In genomic region chr18:58823385-58823784, GRCh38 we compare ENCODE assay signal across 34 cellular contexts.
"Had no signal": no experiment of that assay in that cellular context is flagged by ENCODE, and none has a peak within 500 bp of the region (broad histone marks: within the 10 kb centered on the region; RNA-seq: fewer than 3 reads in every experiment).

No MANE protein-coding gene starts in this region.

- H3K9me3 ChIP-seq: MG63 had no signal

- H3K27me3 ChIP-seq: brain microvascular endothelial cell, MG63 had no signal

- H3K36me3 ChIP-seq: brain microvascular endothelial cell, MG63, WERI-Rb-1 had no signal

- H3K27ac ChIP-seq: brain microvascular endothelial cell, PC-9, RWPE1, WERI-Rb-1 had no signal

- H3K4me3 ChIP-seq: MG63, PC-9 had no signal

- H3K4me2 ChIP-seq: PC-9 had no signal

- DNase-seq: activated CD4-positive, alpha-beta memory T cell treated with anti-CD3 and anti-CD28 coated beads, Interleukin-2, amount 10 ng/mL, durations not matched to agents 7 days and 5 days; activated CD4-positive, alpha-beta T cell treated with anti-CD3 and anti-CD28 coated beads for 1 hour; activated CD4-positive, alpha-beta T cell treated with anti-CD3 and anti-CD28 coated beads for 48 hours; activated CD4-positive, CD25-positive, alpha-beta regulatory T cell; activated CD8-positive, alpha-beta memory T cell treated with anti-CD3 and anti-CD28 coated beads for 24 hours; activated CD8-positive, alpha-beta memory T cell treated with anti-CD3 and anti-CD28 coated beads, Interleukin-2, amount 10 ng/mL, durations not matched to agents 7 days and 5 days; activated CD8-positive, alpha-beta memory T cell treated with anti-CD3 and anti-CD28 coated beads, Interleukin-2, amount 50 U/mL, for 48 hours; activated effector memory CD4-positive, alpha-beta T cell treated with Interleukin-2 at 50 U/mL for 16 hours; activated naive CD4-positive, alpha-beta T cell; activated naive CD4-positive, alpha-beta T cell treated with anti-CD3 and anti-CD28 coated beads, Interleukin-2, amount 50 U/mL, for 16 hours; activated naive CD8-positive, alpha-beta T cell treated with anti-CD3 and anti-CD28 coated beads for 36 hours; activated T-cell treated with anti-CD3 and anti-CD28 coated beads, Interleukin-2, amount 50 U/mL, for 48 hours; amniotic stem cell; aorta; brain microvascular endothelial cell; Karpas-422; KBM-7; MG63; NCI-H1048; NCI-H1105 treated with DMSO at 0.1 percent for 48 hours; NCI-H1436; NCI-H1694 treated with DMSO at 0.1 percent for 48 hours; NCI-H2029; NCI-H2107; NCI-H345; NCI-H524 treated with DMSO at 0.1 percent for 48 hours; PC-9; SIG-M5; SW 1271; T-helper 1 cell; T-helper 2 cell; T-helper 9 cell; WERI-Rb-1 had no signal

- H2AFZ ChIP-seq: PC-9 had no signal
